In genomic region chr3:95434436-95434835, GRCh38 we compare ENCODE assay signal across 14 cellular contexts.
DNase-seq lines count a peak whose midpoint lies in the region; ATAC-seq and TF ChIP-seq lines count a peak whose summit lies in the region.
"Had no signal": no experiment of that assay in that cellular context is flagged by ENCODE, and none has a peak within 500 bp of the region (broad histone marks: within the 10 kb centered on the region; RNA-seq: fewer than 3 reads in every experiment).

No MANE protein-coding gene starts in this region.

- H3K27ac Mint-ChIP-seq in neural progenitor cell: no peak overlapping the region

- H3K27me3 Mint-ChIP-seq in neural progenitor cell (ENCODE audit: insufficient read depth, low read depth): no peaks in the 10 kb centered on the region

- H2AFZ ChIP-seq in smooth muscle cell (ENCODE audit: low read depth) (peak overlapping the region; percentile 30), neural progenitor cell (replicated peaks) (no peak overlapping the region)

- H3K4me1 ChIP-seq in smooth muscle cell (ENCODE audit: low read depth) (no peaks in the 10 kb centered on the region), neural progenitor cell (peaks cover 7% of the 10 kb centered on the region)
- H3K4me1 ChIP-seq: BLaER1 had no signal

- H3K36me3 Mint-ChIP-seq in neural progenitor cell: no peaks in the 10 kb centered on the region

- H3K9me3 Mint-ChIP-seq in neural progenitor cell: no peaks in the 10 kb centered on the region

- no peaks in the 10 kb centered on the region for H3K9me3 ChIP-seq in smooth muscle cell (replicated peaks; ENCODE audit: low read depth)
- H3K9me3 ChIP-seq in neural progenitor cell (ENCODE audit: low read depth): no peaks in the 10 kb centered on the region
- H3K9me3 ChIP-seq: BLaER1 had no signal

- ATAC-seq in HG02852 (IDR thresholded peaks at IDR 0.05; ENCODE audit: unreplicated experiment): no peak
- ATAC-seq: GM12878, HepG2 had no signal

- WGBS in smooth muscle cell (ENCODE audit: low lambda C conversion rate): 17% methylated on average over 1 of the region's 1 CpG

- H4K20me1 ChIP-seq in smooth muscle cell (ENCODE audit: low read depth) (no peaks in the 10 kb centered on the region), neural progenitor cell (ENCODE audit: low read depth) (no peaks in the 10 kb centered on the region)
- H4K20me1 ChIP-seq: BLaER1 had no signal

- H3K36me3 ChIP-seq in smooth muscle cell (ENCODE audit: low read depth) (no peaks in the 10 kb centered on the region), neural progenitor cell (no peaks in the 10 kb centered on the region), H7 (replicated peaks; ENCODE audit: control insufficient read depth, insufficient read depth, low read length) (no peaks in the 10 kb centered on the region)
- H3K36me3 ChIP-seq: BLaER1 had no signal

- H3K27ac ChIP-seq in smooth muscle cell (ENCODE audit: low read depth): no peak overlapping the region
- H3K27ac ChIP-seq in neural progenitor cell: no peak overlapping the region
- H3K27ac ChIP-seq: BLaER1 had no signal

- H3F3A ChIP-seq in smooth muscle cell (ENCODE audit: low read depth): no peaks in the 10 kb centered on the region
- H3F3A ChIP-seq in neural progenitor cell (ENCODE audit: low read depth): no peaks in the 10 kb centered on the region

- H3K4me3 Mint-ChIP-seq in neural progenitor cell: no peak overlapping the region

- H3K4me3 ChIP-seq in fibroblast of mammary gland (ENCODE audit: control insufficient read depth, low read depth, low read length) (no peak overlapping the region), smooth muscle cell (no peak overlapping the region), neural progenitor cell (no peak overlapping the region), H7 (ENCODE audit: insufficient read depth, low read depth, low read length) (no peak overlapping the region)
- H3K4me3 ChIP-seq: BLaER1, GM12878 had no signal

- H3K27me3 ChIP-seq in smooth muscle cell (ENCODE audit: low read depth): no peaks in the 10 kb centered on the region
- no peaks in the 10 kb centered on the region for H3K27me3 ChIP-seq in neural progenitor cell
- H3K27me3 ChIP-seq in H7 (ENCODE audit: control insufficient read depth, insufficient read depth, low read length): no peaks in the 10 kb centered on the region
- H3K27me3 ChIP-seq: BLaER1 had no signal

- H3K4me2 ChIP-seq in smooth muscle cell: no peak overlapping the region
- no peak overlapping the region for H3K4me2 ChIP-seq in neural progenitor cell
- H3K4me2 ChIP-seq: BLaER1 had no signal

- H3K79me2 ChIP-seq in smooth muscle cell (ENCODE audit: low read depth) (no peaks in the 10 kb centered on the region), neural progenitor cell (ENCODE audit: low read depth) (no peaks in the 10 kb centered on the region)

- H3K9ac ChIP-seq in smooth muscle cell (ENCODE audit: low read depth) (no peak overlapping the region), neural progenitor cell (no peak overlapping the region)
- H3K9ac ChIP-seq: BLaER1 had no signal

- H3K4me1 Mint-ChIP-seq in neural progenitor cell: no peaks in the 10 kb centered on the region

- DNase-seq in NCI-H2171 treated with DMSO at 0.1 percent for 48 hours (lab: John Stamatoyannopoulos, UW): peak; percentile 26
- no peak for DNase-seq in NCI-H2171 (lab: John Stamatoyannopoulos, UW)
- peak; percentile 72 for DNase-seq in amniotic epithelial cell (ENCODE audit: low read depth)
- peak; percentile 28 for DNase-seq in fibroblast of mammary gland (ENCODE audit: low read depth)
- DNase-seq in smooth muscle cell (lab: John Stamatoyannopoulos, UW; ENCODE audit: unreplicated experiment): no peak
- DNase-seq in neural progenitor cell (ENCODE audit: low spot score): no peak
- no peak for DNase-seq in H7
- DNase-seq: 8988T, AML-193, DMS79 had no signal

- TF ChIP-seq CTCF in fibroblast of mammary gland (conservative IDR thresholded peaks at IDR 0.05; ENCODE audit: control insufficient read depth, insufficient read depth, low read depth, low read length) (no peak), smooth muscle cell (IDR thresholded peaks at IDR 0.05; ENCODE audit: borderline replicate concordance, insufficient read depth, poor library complexity, severe bottlenecking) (no peak), neural progenitor cell (IDR thresholded peaks at IDR 0.05) (no peak)

Comparison
In these comparisons a context has a peak if more than half of its experiments do, and no peak if none do; other contexts are left out.
1. DNase-seq: peak in NCI-H2171 treated with DMSO at 0.1 percent for 48 hours (single experiment), amniotic epithelial cell (single experiment) and fibroblast of mammary gland (single experiment); none in NCI-H2171 (single experiment), smooth muscle cell (single experiment), neural progenitor cell (single experiment) and H7 (single experiment).